ENCODE assay signal across 12 cellular contexts in the genomic region with DNA sequence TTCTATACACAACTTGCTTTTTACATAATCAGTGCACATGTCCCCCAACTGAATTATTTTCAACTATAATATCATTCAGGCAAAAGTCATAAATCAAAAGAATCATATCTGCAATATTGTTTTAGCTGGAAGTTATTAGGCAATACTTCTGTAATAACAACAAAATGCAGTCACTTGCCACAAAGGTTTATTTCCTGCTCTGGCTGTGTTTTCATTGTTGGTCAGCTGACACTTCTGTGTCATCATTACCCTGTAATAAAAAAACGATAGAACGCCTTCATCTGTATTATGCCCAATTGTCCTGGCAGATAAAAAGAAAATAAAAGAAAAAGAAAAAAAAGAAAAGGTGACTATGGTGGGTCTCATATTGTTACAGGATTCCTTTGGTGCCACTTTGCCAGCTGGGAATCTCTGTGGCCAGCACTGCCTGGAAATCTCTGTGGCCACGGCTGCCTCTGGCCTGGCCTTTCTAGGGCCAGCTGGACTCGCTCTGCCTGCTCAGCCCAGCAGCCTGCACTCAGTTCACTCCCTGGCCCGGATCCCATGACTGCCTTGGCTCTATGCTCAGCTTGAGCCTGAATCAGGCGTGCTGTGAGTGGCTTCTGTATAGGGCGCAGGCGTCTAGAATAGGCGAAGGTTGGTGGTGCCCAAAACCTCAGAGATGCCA.
DNase-seq lines count a peak whose midpoint lies in the region; ATAC-seq and TF ChIP-seq lines count a peak whose summit lies in the region.
"Had no signal": no experiment of that assay in that cellular context is flagged by ENCODE, and none has a peak within 500 bp of the region (broad histone marks: within the 10 kb centered on the region; RNA-seq: fewer than 3 reads in every experiment).

No MANE protein-coding gene starts in this region.

- TF ChIP-seq CTCF in LNCaP clone FGC (IDR thresholded peaks at IDR 0.05; ENCODE audit: control insufficient read depth, extremely low read depth, insufficient read depth) (no peak), breast epithelium (IDR thresholded peaks at IDR 0.05) (no peak), tibial nerve (IDR thresholded peaks at IDR 0.05) (no peak)

- H3K36me3 ChIP-seq in breast epithelium (no peaks in the 10 kb centered on the region), tibial nerve (no peaks in the 10 kb centered on the region)

- H3K27ac Mint-ChIP-seq in stimulated activated naive B cell treated with anti-CD40 and anti-IgM and Interleukin-4, amounts not matched to agents 10 μg/mL and 1 μg/mL and 100 μg/mL, for 72 hours: no peak overlapping the region

- H3K4me3 Mint-ChIP-seq in stimulated activated naive B cell treated with anti-CD40 and anti-IgM and Interleukin-4, amounts not matched to agents 10 μg/mL and 1 μg/mL and 100 μg/mL, for 72 hours: no peak overlapping the region

- DNase-seq in LNCaP clone FGC (ENCODE audit: low read depth): peak; percentile 33
- peak; percentile 51 to 57 for DNase-seq in breast epithelium (ENCODE audit: low spot score in 2 of 2)
- DNase-seq in iris pigment epithelial cell (ENCODE audit: low read depth): peak; percentile 75
- peak; percentile 70 to 74 for DNase-seq in tibial nerve (ENCODE audit: low spot score in 2 of 2)
- DNase-seq in stimulated activated naive B cell treated with anti-CD40 and anti-IgM and Interleukin-4, amounts not matched to agents 10 μg/mL and 1 μg/mL and 100 μg/mL, for 72 hours: no peak
- no peak for DNase-seq in activated effector memory CD4-positive, alpha-beta T cell treated with Interleukin-2 at 50 U/mL for 16 hours
- DNase-seq in midbrain (lab: John Stamatoyannopoulos, UW): no peak
- DNase-seq: GDM1, kidney glomerular epithelial cell, NCI-H748 treated with DMSO at 0.1 percent for 48 hours, T-helper 9 cell had no signal

- H3K36me3 Mint-ChIP-seq in stimulated activated naive B cell treated with anti-CD40 and anti-IgM and Interleukin-4, amounts not matched to agents 10 μg/mL and 1 μg/mL and 100 μg/mL, for 72 hours: no peaks in the 10 kb centered on the region

- intact Hi-C loops in breast epithelium (cut with DNase I; ENCODE audit: low total_unique reads): no loop called here

- 51 to 69% methylated on average over 7 to 9 of the region's 9 CpGs for WGBS in tibial nerve, 2 donors

- no peaks in the 10 kb centered on the region for H3K9me3 ChIP-seq in breast epithelium
- H3K9me3 ChIP-seq in tibial nerve: no peaks in the 10 kb centered on the region

- H3K4me3 ChIP-seq in LNCaP clone FGC (ENCODE audit: low read depth, low read length) (no peak overlapping the region), breast epithelium (peak overlapping the region in 1 of 3 donors; percentile 17), tibial nerve (no peak overlapping the region)

- H3K27ac ChIP-seq in breast epithelium (peak overlapping the region; percentile 80 to 85), tibial nerve (peak overlapping the region in 1 of 4 donors; percentile 70)

- ATAC-seq in HG02623 (IDR thresholded peaks at IDR 0.05; ENCODE audit: unreplicated experiment): no peak
- ATAC-seq in stimulated activated naive B cell treated with anti-CD40 and anti-IgM and Interleukin-4, amounts not matched to agents 10 μg/mL and 1 μg/mL and 100 μg/mL, for 72 hours (replicated peaks): no peak

- no peaks in the 10 kb centered on the region for H3K27me3 Mint-ChIP-seq in stimulated activated naive B cell treated with anti-CD40 and anti-IgM and Interleukin-4, amounts not matched to agents 10 μg/mL and 1 μg/mL and 100 μg/mL, for 72 hours

- H3K4me1 ChIP-seq in breast epithelium (no peaks in the 10 kb centered on the region), tibial nerve (no peaks in the 10 kb centered on the region)

- TF ChIP-seq EP300 in tibial nerve (IDR thresholded peaks at IDR 0.05): peak in 1 of 2 donors; percentile 57

- H3K9me3 Mint-ChIP-seq in stimulated activated naive B cell treated with anti-CD40 and anti-IgM and Interleukin-4, amounts not matched to agents 10 μg/mL and 1 μg/mL and 100 μg/mL, for 72 hours: peaks cover 0 to 3% of the 10 kb centered on the region in 2 donors

- TF ChIP-seq POLR2A in breast epithelium (IDR thresholded peaks at IDR 0.05) (no peak), tibial nerve (IDR thresholded peaks at IDR 0.05) (no peak)

- H3K27me3 ChIP-seq in breast epithelium: no peaks in the 10 kb centered on the region
- H3K27me3 ChIP-seq in tibial nerve: no peaks in the 10 kb centered on the region

- H3K4me1 Mint-ChIP-seq in stimulated activated naive B cell treated with anti-CD40 and anti-IgM and Interleukin-4, amounts not matched to agents 10 μg/mL and 1 μg/mL and 100 μg/mL, for 72 hours: no peaks in the 10 kb centered on the region

Comparison
In these comparisons a context has a peak if more than half of its experiments do, and no peak if none do; other contexts are left out.
1. DNase-seq: peak in LNCaP clone FGC (single experiment), breast epithelium (2 of 2), iris pigment epithelial cell (single experiment) and tibial nerve (2 of 2); none in stimulated activated naive B cell treated with anti-CD40 and anti-IgM and Interleukin-4, amounts not matched to agents 10 μg/mL and 1 μg/mL and 100 μg/mL, for 72 hours (single experiment), activated effector memory CD4-positive, alpha-beta T cell treated with Interleukin-2 at 50 U/mL for 16 hours (single experiment) and midbrain (single experiment).